ENCODE assay signal across 23 cellular contexts in genomic region chr15:83324799-83325198, GRCh38. TPM values are rescaled to one million over a fixed set of nuclear protein-coding genes. Genes with fewer than 3 reads are reported as not detected.
"Had no signal": no experiment of that assay in that cellular context is flagged by ENCODE, and none has a peak within 500 bp of the region (broad histone marks: within the 10 kb centered on the region; RNA-seq: fewer than 3 reads in every experiment).

No MANE protein-coding gene starts in this region.

- H3K4me1 Mint-ChIP-seq: activated CD8-positive, alpha-beta memory T cell treated with anti-CD3 and anti-CD28 coated beads, Interleukin-2, amount 10 ng/mL, durations not matched to agents 7 days and 5 days; activated naive CD4-positive, alpha-beta T cell treated with anti-CD3 and anti-CD28 coated beads, Interleukin-2, amount 50 U/mL, for 24 hours; brain had no signal

- DNase-seq: activated CD4-positive, alpha-beta T cell treated with anti-CD3 and anti-CD28 coated beads for 48 hours; activated CD4-positive, alpha-beta T cell treated with anti-CD3 and anti-CD28 coated beads, Interleukin-2, amount 50 U/mL, for 4 hours; activated CD4-positive, CD25-positive, alpha-beta regulatory T cell treated with anti-CD3 and anti-CD28 coated beads, Interleukin-2, amount 50 U/mL, for 72 hours; activated CD8-positive, alpha-beta memory T cell treated with anti-CD3 and anti-CD28 coated beads, Interleukin-2, amount 10 ng/mL, durations not matched to agents 7 days and 5 days; activated effector memory CD4-positive, alpha-beta T cell treated with Interleukin-2 at 50 U/mL for 16 hours; activated naive CD4-positive, alpha-beta T cell; activated T-cell treated with anti-CD3 and anti-CD28 coated beads, Interleukin-2, amount 50 U/mL, for 24 hours; amygdala; Karpas-422; NCI-H1105 treated with DMSO at 0.1 percent for 48 hours; NCI-H1436 treated with DMSO at 0.1 percent for 48 hours; NCI-H187; NCI-H2081; NCI-H446 treated with DMSO at 0.1 percent for 48 hours; NCI-H526; PC-9; SIG-M5; T-helper 2 cell had no signal

- H3K27me3 Mint-ChIP-seq: activated CD8-positive, alpha-beta memory T cell treated with anti-CD3 and anti-CD28 coated beads, Interleukin-2, amount 10 ng/mL, durations not matched to agents 7 days and 5 days had no signal

- ATAC-seq: activated CD8-positive, alpha-beta memory T cell treated with anti-CD3 and anti-CD28 coated beads, Interleukin-2, amount 10 ng/mL, durations not matched to agents 7 days and 5 days; WTC11 had no signal

- H3K4me2 ChIP-seq: PC-9 had no signal

- H3K36me3 ChIP-seq: cardiac muscle cell had no signal

- H3K9me3 Mint-ChIP-seq: activated naive CD4-positive, alpha-beta T cell treated with anti-CD3 and anti-CD28 coated beads, Interleukin-2, amount 50 U/mL, for 24 hours; activated T-cell treated with anti-CD3 and anti-CD28 coated beads, Interleukin-2, amount 50 U/mL, for 24 hours; activated T-helper 1 cell treated with anti-CD3 and anti-CD28 coated beads, Interleukin-12 subunit alpha, Interleukin-12 subunit beta, Interleukin-2, Interleukin-4 antibody, amounts not matched to agents 30 ng/mL and 10 ng/mL and 1 ng/mL, durations not matched to agents 14 hours and 24 hours and 36 hours; brain; WTC11 had no signal

- H3K4me3 ChIP-seq: cardiac muscle cell, PC-9 had no signal

- H3K36me3 Mint-ChIP-seq: activated CD8-positive, alpha-beta memory T cell treated with anti-CD3 and anti-CD28 coated beads, Interleukin-2, amount 10 ng/mL, durations not matched to agents 7 days and 5 days; activated naive CD4-positive, alpha-beta T cell treated with anti-CD3 and anti-CD28 coated beads, Interleukin-2, amount 50 U/mL, for 24 hours; brain; WTC11 had no signal

- H3K4me3 Mint-ChIP-seq: activated CD8-positive, alpha-beta memory T cell treated with anti-CD3 and anti-CD28 coated beads, Interleukin-2, amount 10 ng/mL, durations not matched to agents 7 days and 5 days; activated naive CD4-positive, alpha-beta T cell treated with anti-CD3 and anti-CD28 coated beads, Interleukin-2, amount 50 U/mL, for 24 hours; activated T-cell treated with anti-CD3 and anti-CD28 coated beads, Interleukin-2, amount 50 U/mL, for 24 hours; activated T-helper 1 cell treated with anti-CD3 and anti-CD28 coated beads, Interleukin-12 subunit alpha, Interleukin-12 subunit beta, Interleukin-2, Interleukin-4 antibody, amounts not matched to agents 30 ng/mL and 10 ng/mL and 1 ng/mL, durations not matched to agents 14 hours and 24 hours and 36 hours; brain; WTC11 had no signal

- H3K27ac ChIP-seq: cardiac muscle cell, PC-9 had no signal

- H3K27ac Mint-ChIP-seq: activated CD8-positive, alpha-beta memory T cell treated with anti-CD3 and anti-CD28 coated beads, Interleukin-2, amount 10 ng/mL, durations not matched to agents 7 days and 5 days; activated naive CD4-positive, alpha-beta T cell treated with anti-CD3 and anti-CD28 coated beads, Interleukin-2, amount 50 U/mL, for 24 hours; activated T-cell treated with anti-CD3 and anti-CD28 coated beads, Interleukin-2, amount 50 U/mL, for 24 hours; activated T-helper 1 cell treated with anti-CD3 and anti-CD28 coated beads, Interleukin-12 subunit alpha, Interleukin-12 subunit beta, Interleukin-2, Interleukin-4 antibody, amounts not matched to agents 30 ng/mL and 10 ng/mL and 1 ng/mL, durations not matched to agents 14 hours and 24 hours and 36 hours; brain; WTC11 had no signal

- H3K27me3 ChIP-seq: cardiac muscle cell had no signal

- H2AFZ ChIP-seq: PC-9 had no signal

RNA-seq across cellular contexts. Expression of gene BNC1, which starts 40.3 kb away (rescaled TPM):
- total RNA-seq: activated CD8-positive, alpha-beta memory T cell treated with anti-CD3 and anti-CD28 coated beads, Interleukin-2, amount 10 ng/mL, durations not matched to agents 7 days and 5 days; activated T-helper 1 cell treated with anti-CD3 and anti-CD28 coated beads, Interleukin-12 subunit alpha, Interleukin-12 subunit beta, Interleukin-2, Interleukin-4 antibody, amounts not matched to agents 30 ng/mL and 10 ng/mL and 1 ng/mL, durations not matched to agents 14 hours and 24 hours and 36 hours had no signal
